21 cellular contexts compared by ENCODE assay signal in the genomic region with DNA sequence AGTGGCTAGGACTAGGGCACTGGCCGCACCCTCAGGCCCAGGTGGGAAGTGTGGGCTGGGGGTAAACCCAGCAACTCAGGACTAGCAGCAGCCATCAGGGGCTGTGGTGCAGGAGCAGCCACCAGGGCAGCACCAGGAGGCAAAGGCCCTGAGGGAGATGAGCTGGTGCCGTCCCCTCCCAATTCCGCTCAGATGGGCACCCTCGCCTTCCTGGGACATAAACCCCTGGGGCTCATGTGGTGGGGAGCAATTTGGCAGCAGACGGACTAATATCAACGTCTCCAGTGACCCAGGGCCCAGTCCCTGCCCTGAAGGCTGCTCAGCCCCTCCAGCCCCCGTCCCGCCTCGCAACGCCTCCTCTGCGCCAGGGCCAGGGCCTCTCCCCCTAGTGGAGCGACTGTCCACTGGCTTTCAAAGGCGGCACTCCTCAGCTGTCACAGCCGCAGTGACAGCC.
DNase-seq lines count a peak whose midpoint lies in the region; ATAC-seq, FAIRE-seq and TF ChIP-seq lines count a peak whose summit lies in the region.
"Had no signal": no experiment of that assay in that cellular context is flagged by ENCODE, and none has a peak within 500 bp of the region (broad histone marks: within the 10 kb centered on the region; RNA-seq: fewer than 3 reads in every experiment).

No MANE protein-coding gene starts in this region.

- peak; percentile 23 to 53 for TF ChIP-seq RAD21 in H1 (IDR thresholded peaks at IDR 0.05 in 1 of 2, conservative IDR thresholded peaks at IDR 0.05 in 1 of 2; ENCODE audit: low read depth in 2 of 2, low read length in 2 of 2)

- WGBS in H1 (ENCODE audit: extremely low coverage in 1 of 2, insufficient coverage in 1 of 2, insufficient read length in 1 of 2, insufficient replicate concordance in 2 of 2, low coverage in 1 of 2, low lambda C conversion rate in 2 of 2, missing lambda C conversion rate in 1 of 2), 2 experiments = 81% methylated on average over 8 of the region's 14 CpGs; no CpG with 5 or more reads in 1 of the 2 experiments
- 82% methylated on average over 13 of the region's 14 CpGs for WGBS in prostate gland

- H3K9me3 ChIP-seq in BLaER1 (no peaks in the 10 kb centered on the region), H1 (ENCODE audit: insufficient read depth in 2 of 2, low read depth in 1 of 2, low read length in 1 of 2) (no peaks in the 10 kb centered on the region), prostate gland (no peaks in the 10 kb centered on the region)

- H3K27me3 ChIP-seq in BLaER1 = no peaks in the 10 kb centered on the region
- no peaks in the 10 kb centered on the region for H3K27me3 ChIP-seq in GM23338 (ENCODE audit: insufficient read depth)
- no peaks in the 10 kb centered on the region for H3K27me3 ChIP-seq in H1 (replicated peaks in 1 of 4; ENCODE audit: control insufficient read depth in 3 of 4, extremely low read depth in 1 of 4, insufficient read depth in 3 of 4, low read length in 3 of 4)
- H3K27me3 ChIP-seq in prostate gland (replicated peaks; ENCODE audit: insufficient read depth) = no peaks in the 10 kb centered on the region

- TF ChIP-seq POLR2A in H1 (IDR thresholded peaks at IDR 0.05; ENCODE audit: control extremely low read depth in 1 of 2, low read depth in 2 of 2, low read length in 2 of 2) = no peak
- no peak for TF ChIP-seq POLR2A in prostate gland (IDR thresholded peaks at IDR 0.05)

- no peak overlapping the region for H2BK120ac ChIP-seq in H1 (replicated peaks; ENCODE audit: low read depth, low read length)

- CTCF ChIA-PET in H1 (lab: Charles Lee; ENCODE audit: partially characterized antibody) = interaction anchor here (0.9 to 3.0 kb wide), 7 partner anchors 9 to 136 kb away, joined by 3 to 12 read pairs (median 4); no protein-coding TSS in a partner anchor

- H3K4me3 ChIP-seq in BLaER1 (no peak overlapping the region), GM23338 (no peak overlapping the region), H1 (ENCODE audit: extremely low read depth in 1 of 4, insufficient read depth in 2 of 4, low read depth in 3 of 4, low read length in 4 of 4) (no peak overlapping the region), prostate gland (no peak overlapping the region)
- H3K4me3 ChIP-seq: skin epidermis had no signal

- no peaks in the 10 kb centered on the region for H3F3A ChIP-seq in GM23338 (replicated peaks; ENCODE audit: low read depth)

- no peak overlapping the region for H2BK12ac ChIP-seq in H1 (ENCODE audit: low read depth, low read length)

- intact Hi-C loops in prostate gland (cut with DNase I) = no loop called here

- H3K27me3 Mint-ChIP-seq in GM23338 (ENCODE audit: insufficient read depth, low read depth, poor library complexity) (peaks cover 21% of the 10 kb centered on the region), neural crest cell (ENCODE audit: low read depth) (no peaks in the 10 kb centered on the region)
- no peaks in the 10 kb centered on the region for H3K27me3 Mint-ChIP-seq in activated naive CD8-positive, alpha-beta T cell treated with anti-CD3 and anti-CD28 coated beads for 36 hours
- H3K27me3 Mint-ChIP-seq: activated CD8-positive, alpha-beta T cell treated with anti-CD3 and anti-CD28 coated beads for 36 hours had no signal

- H3K18ac ChIP-seq in H1 (ENCODE audit: extremely low read depth, low read length) = no peak overlapping the region

- 0 out of 2 replicates have a peak overlapping the region, but pooled peaks have one; percentile 3 for H3K27ac ChIP-seq in BLaER1
- H3K27ac ChIP-seq in GM23338 (ENCODE audit: low read depth) = no peak overlapping the region
- no peak overlapping the region for H3K27ac ChIP-seq in H1 (ENCODE audit: low read depth, low read length)
- H3K27ac ChIP-seq in prostate gland = no peak overlapping the region
- H3K27ac ChIP-seq: skin epidermis had no signal

- H3K79me1 ChIP-seq in H1 (ENCODE audit: low read depth, low read length) = no peaks in the 10 kb centered on the region

- H3K36me3 Mint-ChIP-seq in GM23338 (ENCODE audit: low read depth) (no peaks in the 10 kb centered on the region; the same call in 2 of the 3 replicates), neural crest cell (ENCODE audit: low read depth) (peaks cover 2% of the 10 kb centered on the region)
- peaks cover 4% of the 10 kb centered on the region for H3K36me3 Mint-ChIP-seq in activated naive CD8-positive, alpha-beta T cell treated with anti-CD3 and anti-CD28 coated beads for 36 hours
- H3K36me3 Mint-ChIP-seq: natural killer cell had no signal

- H4K20me1 ChIP-seq in BLaER1 (no peaks in the 10 kb centered on the region), GM23338 (replicated peaks; ENCODE audit: insufficient read depth) (no peaks in the 10 kb centered on the region), H1 (replicated peaks in 1 of 2; ENCODE audit: control insufficient read depth in 1 of 2, insufficient read depth in 2 of 2, low read length in 2 of 2) (no peaks in the 10 kb centered on the region)

- H3K4me2 ChIP-seq in BLaER1 (no peak overlapping the region), GM23338 (no peak overlapping the region), H1 (ENCODE audit: insufficient read depth in 1 of 2, low read depth in 2 of 2, low read length in 2 of 2) (no peak overlapping the region)

- DNase-seq in GM23338 (ENCODE audit: low spot score) (peak; percentile 52), H1 (ENCODE audit: low read depth in 1 of 2, low spot score in 2 of 2) (no peak), neural crest cell (ENCODE audit: low read depth, low spot score) (no peak), prostate gland (ENCODE audit: low spot score) (no peak)
- DNase-seq in activated naive CD8-positive, alpha-beta T cell treated with anti-CD3 and anti-CD28 coated beads for 36 hours = no peak
- DNase-seq: activated CD8-positive, alpha-beta T cell treated with anti-CD3 and anti-CD28 coated beads for 36 hours; amniotic stem cell; EL; HCEC 1CT; hypothalamus; kidney; mesenchymal stem cell; natural killer cell; OCI-M1; stimulated activated CD4-positive, alpha-beta T cell treated with anti-CD3 and anti-CD28 coated beads, Interleukin-2, amount 100 ng/mL, for 24 hours; stimulated activated naive CD4-positive, alpha-beta T cell treated with Interleukin-2 at 50 U/mL for 16 hours; T-helper 9 cell had no signal

- H4K5ac ChIP-seq in H1 (ENCODE audit: insufficient read length, low read depth, low read length) = no peak overlapping the region

- no peaks in the 10 kb centered on the region for H3K9me2 ChIP-seq in GM23338 (ENCODE audit: insufficient read depth)

- H3K56ac ChIP-seq in H1 (replicated peaks; ENCODE audit: insufficient read length, low read depth, low read length) = no peak overlapping the region

- H3K4me1 ChIP-seq in BLaER1 (peaks cover 10% of the 10 kb centered on the region), GM23338 (ENCODE audit: insufficient read depth) (peaks cover 11% of the 10 kb centered on the region; the same call in 1 of the 2 replicates), H1 (replicated peaks in 1 of 4; ENCODE audit: control insufficient read depth in 3 of 4, insufficient read depth in 4 of 4, low read length in 3 of 4) (peaks cover 0 to 30% (median 9%) of the 10 kb centered on the region in 4 experiments; a peak in 6 of 7 replicates), prostate gland (replicated peaks) (no peaks in the 10 kb centered on the region)

- POLR2A ChIA-PET in H1 (lab: Charles Lee; ENCODE audit: partially characterized antibody) = interaction anchor here (0.7 kb wide), 1 partner anchor 18 kb away, joined by 3 read pairs; no protein-coding TSS in a partner anchor

- H2AFZ ChIP-seq in GM23338 (no peak overlapping the region), H1 (ENCODE audit: low read length) (no peak overlapping the region)

- no peak overlapping the region for H3K4ac ChIP-seq in H1 (replicated peaks; ENCODE audit: insufficient read length, low read depth, low read length)

- TF ChIP-seq EP300 in H1 (IDR thresholded peaks at IDR 0.05; ENCODE audit: borderline replicate concordance in 1 of 2, low read depth in 2 of 2, low read length in 2 of 2) = no peak

- peaks cover 42% of the 10 kb centered on the region for H3K4me1 Mint-ChIP-seq in GM23338
- peaks cover 20% of the 10 kb centered on the region for H3K4me1 Mint-ChIP-seq in neural crest cell
- no peaks in the 10 kb centered on the region for H3K4me1 Mint-ChIP-seq in activated naive CD8-positive, alpha-beta T cell treated with anti-CD3 and anti-CD28 coated beads for 36 hours

- TF ChIP-seq CTCF in GM23338 (conservative IDR thresholded peaks at IDR 0.05; ENCODE audit: low read depth in 2 of 2) (peak; percentile 20 to 58; a peak in 3 of 4 replicates), H1 (IDR thresholded peaks at IDR 0.05; ENCODE audit: control extremely low read depth in 1 of 3, insufficient read depth in 1 of 3, low read depth in 1 of 3, low read length in 3 of 3) (peak in 2 of 3 experiments; percentile 36 to 42; a peak in 3 of 4 replicates), neural crest cell (conservative IDR thresholded peaks at IDR 0.05) (peak; percentile 38), prostate gland (IDR thresholded peaks at IDR 0.05) (no peak)

- H3K9me3 Mint-ChIP-seq in GM23338 (no peaks in the 10 kb centered on the region), neural crest cell (no peaks in the 10 kb centered on the region)
- H3K9me3 Mint-ChIP-seq in activated naive CD8-positive, alpha-beta T cell treated with anti-CD3 and anti-CD28 coated beads for 36 hours = no peaks in the 10 kb centered on the region
- H3K9me3 Mint-ChIP-seq: activated CD8-positive, alpha-beta T cell treated with anti-CD3 and anti-CD28 coated beads for 36 hours; natural killer cell had no signal

- no peak overlapping the region for H3K23ac ChIP-seq in H1 (ENCODE audit: insufficient read length)

- H3K14ac ChIP-seq in H1 (ENCODE audit: insufficient read length) = no peak overlapping the region

- H2BK5ac ChIP-seq in H1 (ENCODE audit: low read depth, low read length) = no peak overlapping the region

- no peak overlapping the region for H2BK15ac ChIP-seq in H1 (ENCODE audit: low read length)

- H3K79me2 ChIP-seq in GM23338 (replicated peaks; ENCODE audit: insufficient read depth) = no peaks in the 10 kb centered on the region
- no peaks in the 10 kb centered on the region for H3K79me2 ChIP-seq in H1 (ENCODE audit: control insufficient read depth in 1 of 2, insufficient read depth in 2 of 2, low read length in 2 of 2)

- H2BK20ac ChIP-seq in H1 (ENCODE audit: low read length) = no peak overlapping the region

- H3K36me3 ChIP-seq in BLaER1 = peaks cover 4% of the 10 kb centered on the region; the same call in 1 of the 2 replicates
- H3K36me3 ChIP-seq in GM23338 (ENCODE audit: insufficient read depth) = no peaks in the 10 kb centered on the region
- H3K36me3 ChIP-seq in H1 (ENCODE audit: control insufficient read depth in 2 of 4, insufficient read depth in 4 of 4, low read length in 3 of 4) = no peaks in the 10 kb centered on the region
- H3K36me3 ChIP-seq in prostate gland = no peaks in the 10 kb centered on the region

- H3K9ac ChIP-seq in BLaER1 = no peak overlapping the region
- no peak overlapping the region for H3K9ac ChIP-seq in H1 (replicated peaks in 1 of 4; ENCODE audit: extremely low read depth in 1 of 4, low read depth in 3 of 4, low read length in 3 of 4)

- FAIRE-seq in H1 (lab: Jason Lieb, UNC) = no peak
- FAIRE-seq: kidney had no signal

- H4K91ac ChIP-seq in H1 (replicated peaks; ENCODE audit: insufficient read length, low read length) = no peak overlapping the region

- ATAC-seq in GM23338 = peak; percentile 63
- ATAC-seq in HG03469 (IDR thresholded peaks at IDR 0.05; ENCODE audit: unreplicated experiment) = no peak
- ATAC-seq: activated CD4-positive, CD25-positive, alpha-beta regulatory T cell treated with anti-CD3 and anti-CD28 coated beads, Interleukin-2, amount 50 U/mL, for 24 hours; activated CD8-positive, alpha-beta T cell treated with anti-CD3 and anti-CD28 coated beads for 36 hours; natural killer cell had no signal

- no peaks in the 10 kb centered on the region for H3K23me2 ChIP-seq in H1 (ENCODE audit: low read depth, low read length)

- H2AK5ac ChIP-seq in H1 (ENCODE audit: low read depth, low read length) = no peak overlapping the region

- H4K8ac ChIP-seq in H1 (ENCODE audit: extremely low read depth, insufficient read depth, low read length) = no peak overlapping the region

- H3K4me3 Mint-ChIP-seq in GM23338 (no peak overlapping the region), neural crest cell (no peak overlapping the region)
- H3K4me3 Mint-ChIP-seq in activated naive CD8-positive, alpha-beta T cell treated with anti-CD3 and anti-CD28 coated beads for 36 hours = no peak overlapping the region
- H3K4me3 Mint-ChIP-seq: activated CD8-positive, alpha-beta T cell treated with anti-CD3 and anti-CD28 coated beads for 36 hours; natural killer cell had no signal

- H3K27ac Mint-ChIP-seq in GM23338 (no peak overlapping the region), neural crest cell (ENCODE audit: unreplicated experiment) (no peak overlapping the region)
- H3K27ac Mint-ChIP-seq in activated naive CD8-positive, alpha-beta T cell treated with anti-CD3 and anti-CD28 coated beads for 36 hours = no peak overlapping the region
- H3K27ac Mint-ChIP-seq: activated CD8-positive, alpha-beta T cell treated with anti-CD3 and anti-CD28 coated beads for 36 hours; natural killer cell had no signal

Comparison
In these comparisons a context has a peak if more than half of its experiments do, and no peak if none do; other contexts are left out.
1. CTCF ChIP-seq: peak in GM23338 (2 of 2), H1 (2 of 3) and neural crest cell (single experiment); none in prostate gland (0 of 4).